In the genomic region with DNA sequence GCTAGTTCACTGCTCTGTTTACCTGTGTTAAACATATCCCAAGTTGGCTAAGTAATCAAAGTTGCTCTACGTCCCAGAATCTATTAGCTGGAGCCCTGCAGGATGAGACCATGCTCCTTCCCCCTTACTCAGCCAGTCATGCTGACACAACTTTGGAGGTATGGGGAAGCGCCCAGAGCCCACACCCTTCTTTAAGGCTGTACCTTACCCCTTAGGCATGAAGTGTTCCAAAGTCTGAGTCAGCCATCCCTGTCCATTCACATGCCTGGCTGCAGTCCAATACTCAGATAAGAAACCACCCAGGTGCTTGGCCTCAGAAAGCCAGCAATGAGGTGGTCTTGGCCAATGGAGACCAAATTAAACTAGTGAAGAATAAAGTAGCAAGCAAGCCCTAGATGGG, we compare ENCODE assay signal across 1 cellular context.
TF ChIP-seq lines count a peak whose summit lies in the region.

No MANE protein-coding gene starts in this region.

TF ChIP-seq in GM23338, 12 proteins besides CTCF, POLR2A, EP300 and RAD21 (continued from another document):
- no peak for TF ChIP-seq ZNF462 (CRISPR knock-in tag; IDR thresholded peaks at IDR 0.05)
TF ChIP-seq in GM23338: peak in this region for 0.
